ENCODE assay signal across 1 cellular context in genomic region chr20:50153500-50154377, GRCh38.
TF ChIP-seq lines count a peak whose summit lies in the region.

Gene PEDS1 (minus strand): TSS chr20:50153723. CDS start chr20:50153637, 86 bp downstream.

TF ChIP-seq in HepG2, 621 proteins besides CTCF, POLR2A, EP300 and RAD21 (continued from another document and continues in another):
- TF ChIP-seq ZBED4 (CRISPR knock-in tag; IDR thresholded peaks at IDR 0.05; ENCODE audit: borderline replicate concordance) = peak; percentile 54
- no peak for TF ChIP-seq ZNF7 (CRISPR knock-in tag; IDR thresholded peaks at IDR 0.05)
- TF ChIP-seq, protein P1, sequence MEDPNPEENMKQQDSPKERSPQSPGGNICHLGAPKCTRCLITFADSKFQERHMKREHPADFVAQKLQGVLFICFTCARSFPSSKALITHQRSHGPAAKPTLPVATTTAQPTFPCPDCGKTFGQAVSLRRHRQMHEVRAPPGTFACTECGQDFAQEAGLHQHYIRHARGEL (CRISPR knock-in tag; IDR thresholded peaks at IDR 0.05) = 0 out of 2 replicates have a peak, but pooled peaks have one; percentile 80
- TF ChIP-seq HNF4G (IDR thresholded peaks at IDR 0.05; ENCODE audit: borderline replicate concordance, low read depth, low read length) = no peak
- peak; percentile 63; the same call in 1 of the 2 replicates for TF ChIP-seq HNF4G (CRISPR knock-in tag; IDR thresholded peaks at IDR 0.05; ENCODE audit: borderline replicate concordance, low read depth)
- TF ChIP-seq SNAPC5 (CRISPR knock-in tag; IDR thresholded peaks at IDR 0.05; ENCODE audit: borderline replicate concordance) = peak; percentile 85
- TF ChIP-seq MED1 (CRISPR knock-in tag; IDR thresholded peaks at IDR 0.05) = peak; percentile 69
- TF ChIP-seq, protein P2, sequence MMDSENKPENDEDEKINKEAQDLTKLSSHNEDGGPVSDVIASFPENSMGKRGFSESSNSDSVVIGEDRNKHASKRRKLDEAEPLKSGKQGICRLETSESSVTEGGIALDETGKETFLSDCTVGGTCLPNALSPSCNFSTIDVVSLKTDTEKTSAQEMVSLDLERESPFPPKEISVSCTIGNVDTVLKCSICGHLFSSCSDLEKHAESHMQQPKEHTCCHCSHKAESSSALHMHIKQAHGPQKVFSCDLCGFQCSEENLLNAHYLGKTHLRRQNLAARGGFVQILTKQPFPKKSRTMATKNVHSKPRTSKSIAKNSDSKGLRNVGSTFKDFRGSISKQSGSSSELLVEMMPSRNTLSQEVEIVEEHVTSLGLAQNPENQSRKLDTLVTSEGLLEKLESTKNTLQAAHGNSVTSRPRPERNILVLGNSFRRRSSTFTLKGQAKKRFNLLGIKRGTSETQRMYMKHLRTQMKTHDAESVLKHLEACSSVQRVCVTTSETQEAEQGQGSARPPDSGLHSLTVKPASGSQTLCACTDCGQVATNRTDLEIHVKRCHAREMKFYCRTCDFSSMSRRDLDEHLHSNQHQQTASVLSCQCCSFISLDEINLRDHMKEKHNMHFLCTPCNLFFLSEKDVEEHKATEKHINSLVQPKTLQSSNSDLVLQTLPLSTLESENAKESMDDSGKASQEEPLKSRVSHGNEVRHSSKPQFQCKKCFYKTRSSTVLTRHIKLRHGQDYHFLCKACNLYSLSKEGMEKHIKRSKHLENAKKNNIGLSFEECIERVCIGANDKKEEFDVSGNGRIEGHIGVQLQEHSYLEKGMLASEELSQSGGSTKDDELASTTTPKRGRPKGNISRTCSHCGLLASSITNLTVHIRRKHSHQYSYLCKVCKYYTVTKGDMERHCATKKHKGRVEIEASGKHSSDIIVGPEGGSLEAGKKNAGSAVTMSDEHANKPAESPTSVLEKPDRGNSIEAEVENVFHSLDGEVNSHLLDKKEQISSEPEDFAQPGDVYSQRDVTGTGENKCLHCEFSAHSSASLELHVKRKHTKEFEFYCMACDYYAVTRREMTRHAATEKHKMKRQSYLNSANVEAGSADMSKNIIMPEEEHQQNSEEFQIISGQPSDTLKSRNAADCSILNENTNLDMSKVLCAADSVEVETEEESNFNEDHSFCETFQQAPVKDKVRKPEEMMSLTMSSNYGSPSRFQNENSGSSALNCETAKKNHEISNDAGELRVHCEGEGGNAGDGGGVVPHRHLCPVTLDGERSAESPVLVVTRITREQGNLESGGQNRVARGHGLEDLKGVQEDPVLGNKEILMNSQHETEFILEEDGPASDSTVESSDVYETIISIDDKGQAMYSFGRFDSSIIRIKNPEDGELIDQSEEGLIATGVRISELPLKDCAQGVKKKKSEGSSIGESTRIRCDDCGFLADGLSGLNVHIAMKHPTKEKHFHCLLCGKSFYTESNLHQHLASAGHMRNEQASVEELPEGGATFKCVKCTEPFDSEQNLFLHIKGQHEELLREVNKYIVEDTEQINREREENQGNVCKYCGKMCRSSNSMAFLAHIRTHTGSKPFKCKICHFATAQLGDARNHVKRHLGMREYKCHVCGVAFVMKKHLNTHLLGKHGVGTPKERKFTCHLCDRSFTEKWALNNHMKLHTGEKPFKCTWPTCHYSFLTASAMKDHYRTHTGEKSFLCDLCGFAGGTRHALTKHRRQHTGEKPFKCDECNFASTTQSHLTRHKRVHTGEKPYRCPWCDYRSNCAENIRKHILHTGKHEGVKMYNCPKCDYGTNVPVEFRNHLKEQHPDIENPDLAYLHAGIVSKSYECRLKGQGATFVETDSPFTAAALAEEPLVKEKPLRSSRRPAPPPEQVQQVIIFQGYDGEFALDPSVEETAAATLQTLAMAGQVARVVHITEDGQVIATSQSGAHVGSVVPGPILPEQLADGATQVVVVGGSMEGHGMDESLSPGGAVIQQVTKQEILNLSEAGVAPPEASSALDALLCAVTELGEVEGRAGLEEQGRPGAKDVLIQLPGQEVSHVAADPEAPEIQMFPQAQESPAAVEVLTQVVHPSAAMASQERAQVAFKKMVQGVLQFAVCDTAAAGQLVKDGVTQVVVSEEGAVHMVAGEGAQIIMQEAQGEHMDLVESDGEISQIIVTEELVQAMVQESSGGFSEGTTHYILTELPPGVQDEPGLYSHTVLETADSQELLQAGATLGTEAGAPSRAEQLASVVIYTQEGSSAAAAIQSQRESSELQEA (CRISPR knock-in tag; IDR thresholded peaks at IDR 0.05; ENCODE audit: not compliant biosample characterization) = peak; percentile 36
- no peak for TF ChIP-seq GTF2F1 (IDR thresholded peaks at IDR 0.05; ENCODE audit: low read length)
- peak; percentile 81 for TF ChIP-seq GABPB1 (CRISPR knock-in tag; IDR thresholded peaks at IDR 0.05)
- no peak; the same call in 1 of the 2 replicates for TF ChIP-seq E2F1 (CRISPR knock-in tag; IDR thresholded peaks at IDR 0.05)
- TF ChIP-seq ZNF251 (CRISPR knock-in tag; IDR thresholded peaks at IDR 0.05) = peak; percentile 97
- peak; percentile 73 for TF ChIP-seq HNRNPK (IDR thresholded peaks at IDR 0.05; ENCODE audit: low read depth, low read length, poor library complexity, severe bottlenecking)
- TF ChIP-seq ZNF335 (CRISPR knock-in tag; IDR thresholded peaks at IDR 0.05) = peak; percentile 72; the same call in 1 of the 2 replicates
- TF ChIP-seq TBX2 (CRISPR knock-in tag; IDR thresholded peaks at IDR 0.05; ENCODE audit: borderline replicate concordance) = peak; percentile 86
- no peak for TF ChIP-seq CCAR2 (optimal IDR thresholded peaks at IDR 0.05; ENCODE audit: low read depth, low read length)
- peak; percentile 97; the same call in 1 of the 2 replicates for TF ChIP-seq BRCA1 (CRISPR knock-in tag; IDR thresholded peaks at IDR 0.05)
- TF ChIP-seq, protein P3, sequence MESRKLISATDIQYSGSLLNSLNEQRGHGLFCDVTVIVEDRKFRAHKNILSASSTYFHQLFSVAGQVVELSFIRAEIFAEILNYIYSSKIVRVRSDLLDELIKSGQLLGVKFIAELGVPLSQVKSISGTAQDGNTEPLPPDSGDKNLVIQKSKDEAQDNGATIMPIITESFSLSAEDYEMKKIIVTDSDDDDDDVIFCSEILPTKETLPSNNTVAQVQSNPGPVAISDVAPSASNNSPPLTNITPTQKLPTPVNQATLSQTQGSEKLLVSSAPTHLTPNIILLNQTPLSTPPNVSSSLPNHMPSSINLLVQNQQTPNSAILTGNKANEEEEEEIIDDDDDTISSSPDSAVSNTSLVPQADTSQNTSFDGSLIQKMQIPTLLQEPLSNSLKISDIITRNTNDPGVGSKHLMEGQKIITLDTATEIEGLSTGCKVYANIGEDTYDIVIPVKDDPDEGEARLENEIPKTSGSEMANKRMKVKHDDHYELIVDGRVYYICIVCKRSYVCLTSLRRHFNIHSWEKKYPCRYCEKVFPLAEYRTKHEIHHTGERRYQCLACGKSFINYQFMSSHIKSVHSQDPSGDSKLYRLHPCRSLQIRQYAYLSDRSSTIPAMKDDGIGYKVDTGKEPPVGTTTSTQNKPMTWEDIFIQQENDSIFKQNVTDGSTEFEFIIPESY (CRISPR knock-in tag; IDR thresholded peaks at IDR 0.05) = peak; percentile 45; the same call in 1 of the 2 replicates
- TF ChIP-seq SOX13 (IDR thresholded peaks at IDR 0.05) = no peak
- peak in 1 of 2 experiments; percentile 41; a peak in 1 of 4 replicates for TF ChIP-seq SOX13 (CRISPR knock-in tag; conservative IDR thresholded peaks at IDR 0.05 in 1 of 2, IDR thresholded peaks at IDR 0.05 in 1 of 2)
- TF ChIP-seq, protein P4, sequence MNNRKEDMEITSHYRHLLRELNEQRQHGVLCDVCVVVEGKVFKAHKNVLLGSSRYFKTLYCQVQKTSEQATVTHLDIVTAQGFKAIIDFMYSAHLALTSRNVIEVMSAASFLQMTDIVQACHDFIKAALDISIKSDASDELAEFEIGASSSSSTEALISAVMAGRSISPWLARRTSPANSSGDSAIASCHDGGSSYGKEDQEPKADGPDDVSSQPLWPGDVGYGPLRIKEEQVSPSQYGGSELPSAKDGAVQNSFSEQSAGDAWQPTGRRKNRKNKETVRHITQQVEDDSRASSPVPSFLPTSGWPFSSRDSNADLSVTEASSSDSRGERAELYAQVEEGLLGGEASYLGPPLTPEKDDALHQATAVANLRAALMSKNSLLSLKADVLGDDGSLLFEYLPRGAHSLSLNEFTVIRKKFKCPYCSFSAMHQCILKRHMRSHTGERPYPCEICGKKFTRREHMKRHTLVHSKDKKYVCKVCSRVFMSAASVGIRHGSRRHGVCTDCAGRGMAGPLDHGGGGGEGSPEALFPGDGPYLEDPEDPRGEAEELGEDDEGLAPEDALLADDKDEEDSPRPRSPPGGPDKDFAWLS (CRISPR knock-in tag; IDR thresholded peaks at IDR 0.05; ENCODE audit: borderline replicate concordance) = peak; percentile 84; the same call in 1 of the 2 replicates
- TF ChIP-seq ZNF441 (CRISPR knock-in tag; IDR thresholded peaks at IDR 0.05; ENCODE audit: borderline replicate concordance) = peak; percentile 84
- peak; percentile 68; the same call in 1 of the 2 replicates for TF ChIP-seq RCOR2 (CRISPR knock-in tag; IDR thresholded peaks at IDR 0.05)
- TF ChIP-seq FOXA3 (CRISPR knock-in tag; IDR thresholded peaks at IDR 0.05) = peak; percentile 53; the same call in 1 of the 2 replicates
- TF ChIP-seq ZBTB25 (CRISPR knock-in tag; IDR thresholded peaks at IDR 0.05) = peak; percentile 40; the same call in 1 of the 2 replicates
- peak; percentile 92 for TF ChIP-seq TARDBP (CRISPR knock-in tag; IDR thresholded peaks at IDR 0.05)
- no peak; the same call in 1 of the 2 replicates for TF ChIP-seq ZNF142 (CRISPR knock-in tag; IDR thresholded peaks at IDR 0.05)
- peak; percentile 97 for TF ChIP-seq ZNF616 (CRISPR knock-in tag; IDR thresholded peaks at IDR 0.05; ENCODE audit: low read depth)
